ENCODE assay signal across 19 cellular contexts in genomic region chr6:84641076-84641475, GRCh38.
A peak's percentile ranks its signal among the peaks of the same experiment; 100 is the strongest.
DNase-seq lines count a peak whose midpoint lies in the region; ATAC-seq, FAIRE-seq and TF ChIP-seq lines count a peak whose summit lies in the region.
"Had no signal": no experiment of that assay in that cellular context is flagged by ENCODE, and none has a peak within 500 bp of the region (broad histone marks: within the 10 kb centered on the region; RNA-seq: fewer than 3 reads in every experiment).

No MANE protein-coding gene starts in this region.

- H2AFZ ChIP-seq in astrocyte (ENCODE audit: low read depth, low read length), result no peak overlapping the region

- H3K4me3 Mint-ChIP-seq in Calu3 (ENCODE audit: low read depth, unreplicated experiment) (peak overlapping the region; percentile 33), astrocyte (ENCODE audit: unreplicated experiment) (no peak overlapping the region), nephron (no peak overlapping the region)
- H3K4me3 Mint-ChIP-seq in activated naive CD8-positive, alpha-beta T cell treated with anti-CD3 and anti-CD28 coated beads, Interleukin-2, amount 50 U/mL, for 24 hours, result no peak overlapping the region
- H3K4me3 Mint-ChIP-seq: CD4-positive, alpha-beta T cell had no signal

- WGBS in heart left ventricle, 4 donors, result 16 to 25% (median 21%) methylated on average over 4 of the region's 4 CpGs

- no peak for TF ChIP-seq CTCF in Calu3 (IDR thresholded peaks at IDR 0.05; ENCODE audit: unreplicated experiment)
- TF ChIP-seq CTCF in astrocyte (IDR thresholded peaks at IDR 0.05; ENCODE audit: insufficient read depth, low read depth, low read length), result no peak
- TF ChIP-seq CTCF in heart left ventricle (IDR thresholded peaks at IDR 0.05), result no peak
- TF ChIP-seq CTCF in nephron (IDR thresholded peaks at IDR 0.05; ENCODE audit: unreplicated experiment in 3 of 3), result no peak

- H3K4me2 ChIP-seq in astrocyte (ENCODE audit: low read length), result no peak overlapping the region

- no peaks in the 10 kb centered on the region for H3K27me3 ChIP-seq in astrocyte (ENCODE audit: insufficient read depth, low read length)
- H3K27me3 ChIP-seq in heart left ventricle, result no peaks in the 10 kb centered on the region

- H3K4me1 Mint-ChIP-seq in Calu3 (ENCODE audit: low read depth, unreplicated experiment) (peaks cover 80% of the 10 kb centered on the region), astrocyte (ENCODE audit: low read depth, unreplicated experiment) (peaks cover 18% of the 10 kb centered on the region), nephron (peaks cover 26% of the 10 kb centered on the region)
- no peaks in the 10 kb centered on the region for H3K4me1 Mint-ChIP-seq in activated naive CD8-positive, alpha-beta T cell treated with anti-CD3 and anti-CD28 coated beads, Interleukin-2, amount 50 U/mL, for 24 hours

- H4K20me1 ChIP-seq in astrocyte (ENCODE audit: insufficient read depth, low read length), result no peaks in the 10 kb centered on the region

- peaks cover 31% of the 10 kb centered on the region for H3K36me3 Mint-ChIP-seq in Calu3 (ENCODE audit: insufficient read depth, unreplicated experiment)
- no peaks in the 10 kb centered on the region for H3K36me3 Mint-ChIP-seq in astrocyte (ENCODE audit: low read depth, unreplicated experiment)
- H3K36me3 Mint-ChIP-seq in nephron (ENCODE audit: low read depth), result no peaks in the 10 kb centered on the region
- no peaks in the 10 kb centered on the region for H3K36me3 Mint-ChIP-seq in activated naive CD8-positive, alpha-beta T cell treated with anti-CD3 and anti-CD28 coated beads, Interleukin-2, amount 50 U/mL, for 24 hours (ENCODE audit: low read depth)

- no peak overlapping the region for H3K27ac ChIP-seq in astrocyte (ENCODE audit: low read depth, low read length)
- H3K27ac ChIP-seq in heart left ventricle, result peak overlapping the region in 2 of 12 donors; percentile 37 to 48

- BruUV-seq in Calu3 (replicated peaks; lab: Mats Ljungman, UMichigan), result no TSS peak

- peak overlapping the region; percentile 96 for H3K27ac Mint-ChIP-seq in Calu3 (ENCODE audit: unreplicated experiment)
- H3K27ac Mint-ChIP-seq in astrocyte (ENCODE audit: unreplicated experiment), result no peak overlapping the region
- H3K27ac Mint-ChIP-seq in nephron, result peak overlapping the region; percentile 72 to 90 (median 73)
- no peak overlapping the region for H3K27ac Mint-ChIP-seq in activated naive CD8-positive, alpha-beta T cell treated with anti-CD3 and anti-CD28 coated beads, Interleukin-2, amount 50 U/mL, for 24 hours
- H3K27ac Mint-ChIP-seq: CD4-positive, alpha-beta T cell had no signal

- no peaks in the 10 kb centered on the region for H3K79me2 ChIP-seq in astrocyte (ENCODE audit: insufficient read depth, low read length)

- H3K27me3 Mint-ChIP-seq in Calu3 (ENCODE audit: unreplicated experiment) (no peaks in the 10 kb centered on the region), astrocyte (ENCODE audit: low read depth, unreplicated experiment) (no peaks in the 10 kb centered on the region), nephron (ENCODE audit: low read depth) (peaks cover 4% of the 10 kb centered on the region)
- no peaks in the 10 kb centered on the region for H3K27me3 Mint-ChIP-seq in activated naive CD8-positive, alpha-beta T cell treated with anti-CD3 and anti-CD28 coated beads, Interleukin-2, amount 50 U/mL, for 24 hours
- H3K27me3 Mint-ChIP-seq: CD4-positive, alpha-beta T cell had no signal

- H3K36me3 ChIP-seq in astrocyte (ENCODE audit: insufficient read depth, low read length), result no peaks in the 10 kb centered on the region
- no peaks in the 10 kb centered on the region for H3K36me3 ChIP-seq in heart left ventricle
- H3K36me3 ChIP-seq: HAP-1 had no signal

- H3K4me3 ChIP-seq in astrocyte (ENCODE audit: insufficient read depth, low read depth, low read length) (no peak overlapping the region), heart left ventricle (no peak overlapping the region)
- H3K4me3 ChIP-seq: HAP-1 had no signal

- no peak for TF ChIP-seq POLR2A in heart left ventricle (IDR thresholded peaks at IDR 0.05)

- FAIRE-seq in astrocyte (lab: Jason Lieb, UNC), result no peak
- FAIRE-seq: A204.1, D721Med had no signal

- no peaks in the 10 kb centered on the region for H3K9me3 ChIP-seq in astrocyte (ENCODE audit: insufficient read depth, low read depth, low read length)
- peaks cover 0 to 5% (median 0%) of the 10 kb centered on the region in 12 donors for H3K9me3 ChIP-seq in heart left ventricle
- H3K9me3 ChIP-seq: HAP-1 had no signal

- no peak overlapping the region for H3K9ac ChIP-seq in astrocyte (ENCODE audit: low read length)

- DNase-seq in Calu3 (no peak), astrocyte (ENCODE audit: low read depth) (peak; percentile 39), heart left ventricle (peak in 1 of 5 donors; percentile 31), COR-L47 (lab: John Stamatoyannopoulos, UW) (no peak), NCI-H2107 treated with DMSO at 0.1 percent for 48 hours (lab: John Stamatoyannopoulos, UW; ENCODE audit: unreplicated experiment) (no peak)
- no peak for DNase-seq in activated naive CD8-positive, alpha-beta T cell treated with anti-CD3 and anti-CD28 coated beads, Interleukin-2, amount 50 U/mL, for 24 hours
- DNase-seq: CD4-positive, alpha-beta T cell; DMS79; NCI-H1105; NCI-H1694; NCI-H510A treated with DMSO at 0.1 percent for 48 hours; NCI-H774; OCI-M1; SIG-M5 had no signal

- CTCF ChIA-PET in Calu3 (lab: Charles Lee), result interaction anchor here (0.7 kb wide), 1 partner anchor 16 kb away, joined by 10 read pairs; no protein-coding TSS in a partner anchor

- ATAC-seq in heart left ventricle (peak in 3 of 4 donors; percentile 69 to 78 (median 70)), HG03457 (IDR thresholded peaks at IDR 0.05; ENCODE audit: unreplicated experiment) (no peak)
- no peak for ATAC-seq in activated naive CD8-positive, alpha-beta T cell treated with anti-CD3 and anti-CD28 coated beads, Interleukin-2, amount 50 U/mL, for 24 hours

- H3K4me1 ChIP-seq in astrocyte (ENCODE audit: insufficient read depth, low read length) (peaks cover 17% of the 10 kb centered on the region), heart left ventricle (peaks cover 0 to 4% (median 0%) of the 10 kb centered on the region in 12 donors)
- H3K4me1 ChIP-seq: HAP-1 had no signal

- intact Hi-C loops in Calu3 (cut with micrococcal nuclease; ENCODE audit: unreplicated experiment) (loop anchor here (5.0 to 10.0 kb wide), 4 partner anchors 64 to 684 kb away; no protein-coding TSS in a partner anchor), heart left ventricle (cut with DNase I) (loop anchor here in 1 of 10 donors (10.0 kb wide), 1 partner anchor 124 kb away; the partner anchor contains the start of gene TBX18)

- H3K9me3 Mint-ChIP-seq in Calu3 (ENCODE audit: low read depth, unreplicated experiment) (peaks cover 4% of the 10 kb centered on the region), astrocyte (ENCODE audit: unreplicated experiment) (no peaks in the 10 kb centered on the region), nephron (peaks cover 2% of the 10 kb centered on the region)
- H3K9me3 Mint-ChIP-seq in activated naive CD8-positive, alpha-beta T cell treated with anti-CD3 and anti-CD28 coated beads, Interleukin-2, amount 50 U/mL, for 24 hours, result peaks cover 5% of the 10 kb centered on the region

Comparison
In these comparisons a context has a peak if more than half of its experiments do, and no peak if none do; other contexts are left out.
1. H3K27ac Mint-ChIP-seq: peak in Calu3 (single experiment) and nephron (3 of 3); none in astrocyte (single experiment) and activated naive CD8-positive, alpha-beta T cell treated with anti-CD3 and anti-CD28 coated beads, Interleukin-2, amount 50 U/mL, for 24 hours (single experiment).
2. ATAC-seq: peak in heart left ventricle (3 of 4); none in activated naive CD8-positive, alpha-beta T cell treated with anti-CD3 and anti-CD28 coated beads, Interleukin-2, amount 50 U/mL, for 24 hours (single experiment) and HG03457 (single experiment).